In genomic region chr2:127105656-127106456, GRCh38 we compare ENCODE assay signal across 8 cellular contexts. TPM values are rescaled to one million over a fixed set of nuclear protein-coding genes. Genes with fewer than 3 reads are reported as not detected.
DNase-seq lines count a peak whose midpoint lies in the region; ATAC-seq, FAIRE-seq and TF ChIP-seq lines count a peak whose summit lies in the region.

No MANE protein-coding gene starts in this region.

- peak; percentile 6 for DNase-seq in NCI-H460 (ENCODE audit: extremely low read depth, low read depth)
- DNase-seq in coronary artery (ENCODE audit: low spot score), result peak; percentile 74
- no peak for DNase-seq in HepG2 (ENCODE audit: low spot score)
- peak; percentile 70 to 76 for DNase-seq in suprapubic skin (ENCODE audit: low spot score in 2 of 2)
- no peak for DNase-seq in NCI-H2029 treated with DMSO at 0.1 percent for 48 hours (lab: John Stamatoyannopoulos, UW)
- no peak for DNase-seq in GM12891 (ENCODE audit: insufficient read length, low spot score)

- peak overlapping the region; percentile 79 for H3K4me3 ChIP-seq in coronary artery
- H3K4me3 ChIP-seq in HepG2 (replicated peaks in 1 of 3; ENCODE audit: insufficient read depth in 1 of 3, low read depth in 2 of 3, low read length in 3 of 3), result peak overlapping the region; percentile 55 to 77 (median 67); a peak in 5 of 6 replicates
- H3K4me3 ChIP-seq in suprapubic skin, result peak overlapping the region; percentile 87

- H3K36me3 ChIP-seq in HepG2 (replicated peaks in 1 of 2; ENCODE audit: control insufficient read depth in 1 of 2, insufficient read depth in 2 of 2, low read length in 2 of 2), result no peaks in the 10 kb centered on the region
- H3K36me3 ChIP-seq in suprapubic skin, result no peaks in the 10 kb centered on the region

- H3K27me3 ChIP-seq in HepG2 (ENCODE audit: control insufficient read depth in 1 of 2, insufficient read depth in 2 of 2, low read length in 2 of 2), result peaks cover 15 to 80% of the 10 kb centered on the region in 2 experiments
- H3K27me3 ChIP-seq in suprapubic skin, result no peaks in the 10 kb centered on the region

- WGBS in HepG2 (ENCODE audit: low lambda C conversion rate), result 6% methylated on average over 34 of the region's 51 CpGs
- 5% methylated on average over 10 of the region's 51 CpGs for WGBS in suprapubic skin

- TF ChIP-seq POLR2A in HepG2 (IDR thresholded peaks at IDR 0.05; ENCODE audit: insufficient read depth in 1 of 2, low read depth in 2 of 2, low read length in 2 of 2), result no peak
- TF ChIP-seq POLR2A in suprapubic skin (IDR thresholded peaks at IDR 0.05), result no peak
- no peak for TF ChIP-seq POLR2A in GM12891 (IDR thresholded peaks at IDR 0.05; ENCODE audit: low read depth, low read length)

- FAIRE-seq in HepG2 (lab: Jason Lieb, UNC) (no peak), GM12891 (lab: Jason Lieb, UNC) (no peak)

- POLR2A ChIA-PET in HepG2 (lab: Yijun Ruan, JAX), result no interaction called here

- intact Hi-C loops in HepG2 (cut with micrococcal nuclease; ENCODE audit: unreplicated experiment), result no loop called here

- TF ChIP-seq EP300 in HepG2 (IDR thresholded peaks at IDR 0.05; ENCODE audit: low read depth in 2 of 2, low read length in 2 of 2), result no peak
- no peak for TF ChIP-seq EP300 in HepG2 (CRISPR knock-in tag; IDR thresholded peaks at IDR 0.05; ENCODE audit: borderline replicate concordance)
- no peak for TF ChIP-seq EP300 in suprapubic skin (IDR thresholded peaks at IDR 0.05)

- H3K9me3 ChIP-seq in HepG2 (ENCODE audit: low read length), result no peaks in the 10 kb centered on the region
- no peaks in the 10 kb centered on the region for H3K9me3 ChIP-seq in suprapubic skin

- no peaks in the 10 kb centered on the region for H4K20me1 ChIP-seq in HepG2 (ENCODE audit: insufficient read depth, low read length)

- H3K4me2 ChIP-seq in HepG2 (ENCODE audit: low read depth, low read length), result peak overlapping the region; percentile 90

- H3K27ac ChIP-seq in coronary artery (peak overlapping the region; percentile 61 to 82), HepG2 (ENCODE audit: extremely low read length, insufficient read depth, low read length) (no peak overlapping the region), suprapubic skin (peak overlapping the region; percentile 77)

- H3K4me1 ChIP-seq in HepG2 (ENCODE audit: insufficient read depth, low read length) (peaks cover 27% of the 10 kb centered on the region), suprapubic skin (peaks cover 37% of the 10 kb centered on the region)

- no TSS peak for BruUV-seq in HepG2 (replicated peaks; lab: Mats Ljungman, UMichigan)

- H2AFZ ChIP-seq in HepG2 (ENCODE audit: low read length), result no peak overlapping the region

- no peaks in the 10 kb centered on the region for H3K79me2 ChIP-seq in HepG2 (ENCODE audit: insufficient read depth, low read length)

- ATAC-seq in GM18511 (IDR thresholded peaks at IDR 0.05; ENCODE audit: unreplicated experiment) (peak; percentile 2), HepG2 (peak; percentile 2), GM19455 (IDR thresholded peaks at IDR 0.05; ENCODE audit: unreplicated experiment) (no peak)

- H3K9ac ChIP-seq in HepG2 (ENCODE audit: insufficient read depth, low read depth, low read length), result no peak overlapping the region

- CTCF ChIA-PET in HepG2 (lab: Yijun Ruan, JAX; ENCODE audit: low intra/inter-chr PET ratio, low total read pairs), result no interaction called here

- TF ChIP-seq CTCF in coronary artery (IDR thresholded peaks at IDR 0.05) (no peak), HepG2 (CRISPR knock-in tag; IDR thresholded peaks at IDR 0.05) (no peak), suprapubic skin (IDR thresholded peaks at IDR 0.05) (no peak)

- TF ChIP-seq RAD21 in HepG2 (CRISPR knock-in tag; IDR thresholded peaks at IDR 0.05), result no peak

- in situ Hi-C loops in HepG2 (cut with HindIII; ENCODE audit: extremely low pct_ligation_motif_present, low pct_unique_long_range_greater_than_20kb), result no loop called here

TF ChIP-seq in GM12891, 5 proteins besides CTCF, POLR2A, EP300 and RAD21:
- TF ChIP-seq SPI1 (IDR thresholded peaks at IDR 0.05; ENCODE audit: low read depth, low read length), result no peak
- TF ChIP-seq TAF1 (IDR thresholded peaks at IDR 0.05; ENCODE audit: low read depth, low read length), result no peak
- TF ChIP-seq POLR2AphosphoS5 (IDR thresholded peaks at IDR 0.05; ENCODE audit: low read depth, low read length), result no peak
- no peak for TF ChIP-seq PAX5 (IDR thresholded peaks at IDR 0.05; ENCODE audit: insufficient read depth, low read length, severe bottlenecking)
- no peak for TF ChIP-seq POU2F2 (IDR thresholded peaks at IDR 0.05; ENCODE audit: low read depth, low read length)

RNA-seq across cellular contexts. Expression of gene BIN1, which starts 1.1 kb away (rescaled TPM):
- total RNA-seq in NCI-H460 (2014; rRNA removed; shearing (Covaris generic)), result 50.7 and 60.4 TPM in 2 replicates
- 98.6 and 131 TPM in 2 replicates for polyA plus RNA-seq in NCI-H460 (2014; cell fraction: nucleus; rRNA removed)
- total RNA-seq in HepG2 (2016; rRNA removed; fragmentation: Illumina TruSeq; extraction: Trizol) (0.93 and 0.98 TPM in 2 replicates), suprapubic skin (10 to 100 TPM in 1 of 4 donors, 1 to 10 TPM in 3; 5.6 to 13.3 (median 8.8) TPM)
- total RNA-seq in HepG2 (2016; cell fraction: cytosol; rRNA removed; fragmentation: Illumina TruSeq; extraction: Trizol; ENCODE audit: low read depth), result 0.61 and 1.1 TPM in 2 replicates
- 0.58 and 0.97 TPM in 2 replicates for total RNA-seq in HepG2 (2016; cell fraction: insoluble cytoplasmic fraction; rRNA removed; fragmentation: Illumina TruSeq; extraction: Trizol)
- 1.2 TPM in 2 replicates for total RNA-seq in HepG2 (2016; cell fraction: membrane; rRNA removed; fragmentation: Illumina TruSeq; extraction: Trizol)
- total RNA-seq in HepG2 (2016; cell fraction: nucleus; rRNA removed; fragmentation: Illumina TruSeq; extraction: Trizol), result 0.28 and 0.41 TPM in 2 replicates
- 0.51 and 1.2 TPM in 2 replicates for polyA plus RNA-seq in HepG2 (2011; rRNA removed)
- polyA plus RNA-seq in HepG2 (2011; cell fraction: cytosol; rRNA removed), result 0.42 and 1.3 TPM in 2 replicates
- 1.2 and 2.2 TPM in 2 replicates for polyA plus RNA-seq in HepG2 (2011; cell fraction: nucleus; rRNA removed)
- polyA plus RNA-seq in HepG2 (2012), result 1.3 and 1.6 TPM in 2 replicates
- polyA plus RNA-seq in HepG2 (2016; cell fraction: cytosol; fragmentation: Illumina TruSeq; extraction: Trizol; ENCODE audit: low read depth), result 0.84 and 1.2 TPM in 2 replicates
- polyA plus RNA-seq in HepG2 (2016; cell fraction: insoluble cytoplasmic fraction; fragmentation: Illumina TruSeq; extraction: Trizol; ENCODE audit: low read depth), result 1.0 and 1.9 TPM in 2 replicates
- polyA plus RNA-seq in HepG2 (2016; cell fraction: membrane; fragmentation: Illumina TruSeq; extraction: Trizol; ENCODE audit: low read depth), result 0.97 and 1.1 TPM in 2 replicates
- polyA plus RNA-seq in HepG2 (2016; cell fraction: nucleus; fragmentation: Illumina TruSeq; extraction: Trizol; ENCODE audit: insufficient read depth, low read depth), result 0.85 and 0.91 TPM in 2 replicates
- 0.84 and 28.9 TPM in 2 replicates for polyA minus RNA-seq in HepG2 (2011; rRNA and poly(A)+ RNA removed; ENCODE audit: low replicate concordance)
- polyA minus RNA-seq in HepG2 (2011; cell fraction: cytosol; rRNA and poly(A)+ RNA removed), result 0.59 and 0.79 TPM in 2 replicates
- 0.50 and 0.90 TPM in 2 replicates for polyA minus RNA-seq in HepG2 (2011; cell fraction: nucleus; rRNA and poly(A)+ RNA removed)
- 37.7 TPM for polyA plus RNA-seq in GM12891 (2012; ENCODE audit: low read depth, missing spikeins)

Comparison
In these comparisons a context has a peak if more than half of its experiments do, and no peak if none do; other contexts are left out.
1. DNase-seq: peak in NCI-H460 (single experiment), coronary artery (single experiment) and suprapubic skin (2 of 2); none in HepG2 (single experiment), NCI-H2029 treated with DMSO at 0.1 percent for 48 hours (single experiment) and GM12891 (single experiment).
2. Peak in every context shown above with its lines, with median percentiles within 50 percentile points of each other: H3K4me3 ChIP-seq.